In genomic region chr18:2532797-2533196, GRCh38 we compare ENCODE assay signal across 23 cellular contexts.
"Had no signal": no experiment of that assay in that cellular context is flagged by ENCODE, and none has a peak within 500 bp of the region (broad histone marks: within the 10 kb centered on the region; RNA-seq: fewer than 3 reads in every experiment).

No MANE protein-coding gene starts in this region.

- H3K27me3 Mint-ChIP-seq: IgD-negative memory B cell had no signal

- H3K27ac ChIP-seq: KMS-11, RWPE1, SJCRH30 had no signal

- H3K9ac ChIP-seq: KMS-11 had no signal

- FAIRE-seq: K562 had no signal

- DNase-seq: Kasumi-1, MM.1S, NCI-H1092 treated with DMSO at 0.1 percent for 48 hours, NCI-H1436, NCI-H187, NCI-H2029, NCI-H2081 treated with DMSO at 0.1 percent for 48 hours, NCI-H2171, NCI-H226, NCI-H446, NCI-H510A, NCI-H524 treated with DMSO at 0.1 percent for 48 hours, NCI-H69, NCI-H774, PC-3, SHP77 treated with DMSO at 0.1 percent for 48 hours, SJCRH30 had no signal

- H3K27ac Mint-ChIP-seq: IgD-negative memory B cell had no signal

- H3K4me3 Mint-ChIP-seq: IgD-negative memory B cell had no signal

- ATAC-seq: K562, Panc1, PC-3, SK-N-SH treated with all-trans-retinoic acid at 6 μM for 48 hours had no signal

- H3K27me3 ChIP-seq: SJCRH30 had no signal

- H3K9me3 ChIP-seq: SJCRH30 had no signal

- H3K4me2 ChIP-seq: KMS-11 had no signal

- H3K4me3 ChIP-seq: K562, SJCRH30 had no signal
